In the genomic region with DNA sequence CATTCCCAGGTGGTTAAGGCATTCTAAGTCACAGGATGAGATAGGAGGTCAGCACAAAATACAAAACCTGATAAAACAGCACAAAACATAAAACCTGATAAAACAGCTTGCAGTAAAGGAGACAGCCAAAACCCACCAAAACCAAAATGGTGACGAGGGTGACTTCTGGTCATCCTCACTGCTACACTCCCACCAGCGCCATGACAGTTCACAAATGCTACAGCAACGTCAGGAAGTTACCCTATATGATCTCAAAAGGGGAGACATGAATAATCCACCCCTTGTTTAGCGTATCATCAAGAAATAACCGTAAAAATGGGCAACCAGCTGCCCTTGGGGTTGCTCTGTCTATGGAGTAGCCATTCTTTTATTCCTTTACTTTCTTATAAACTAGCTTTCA, we compare ENCODE assay signal across 2 cellular contexts. TPM values are rescaled to one million over a fixed set of nuclear protein-coding genes. Genes with fewer than 3 reads are reported as not detected.
"Had no signal": no experiment of that assay in that cellular context is flagged by ENCODE, and none has a peak within 500 bp of the region (broad histone marks: within the 10 kb centered on the region; RNA-seq: fewer than 3 reads in every experiment).

No MANE protein-coding gene starts in this region.

RNA-seq across cellular contexts. Expression of a gene that starts 28.7 kb away (rescaled TPM):
- total RNA-seq: G401, GM12878 had no signal
- polyA plus RNA-seq: GM12878 had no signal

RNA-seq across cellular contexts. Expression of a gene that starts 50.8 kb away (rescaled TPM):
- total RNA-seq: G401 had no signal
